8 cellular contexts compared by ENCODE assay signal in genomic region chr3:169772951-169773816, GRCh38. TPM values are rescaled to one million over a fixed set of nuclear protein-coding genes. Genes with fewer than 3 reads are reported as not detected.
DNase-seq lines count a peak whose midpoint lies in the region; ATAC-seq and TF ChIP-seq lines count a peak whose summit lies in the region.

TSS of gene MYNN (plus strand) at chr3:169773396. CDS start at chr3:169774296, 900 bp downstream.

- DNase-seq in GM13977 (ENCODE audit: low spot score) (peak; percentile 82), NCI-H1694 (lab: John Stamatoyannopoulos, UW) (peak; percentile 87), T-helper 2 cell (peak; percentile 77 to 94 (median 89)), anterior cingulate cortex (lab: John Stamatoyannopoulos, UW) (peak; percentile 48 to 97 (median 90)), hepatic stellate cell (ENCODE audit: low spot score) (peak; percentile 76), renal cortical epithelial cell (ENCODE audit: low read depth) (peak; percentile 73), cortex of kidney (lab: John Stamatoyannopoulos, UW) (no peak)

- peak; percentile 24 for TF ChIP-seq CTCF in GM13977 (IDR thresholded peaks at IDR 0.05; ENCODE audit: extremely low read depth, insufficient read depth, missing control alignments)

- in situ Hi-C loops in GM13977 (cut with MboI; ENCODE audit: low pct_unique_long_range_greater_than_20kb, low sequenced_read_pairs, unreplicated experiment), result no loop called here

- peak; percentile 79 for ATAC-seq in HG02870 (IDR thresholded peaks at IDR 0.05; ENCODE audit: unreplicated experiment)

RNA-seq across cellular contexts. Expression of gene MYNN, which starts in this region (rescaled TPM):
- 21.7 and 23.2 TPM in 2 replicates for total RNA-seq in renal cortical epithelial cell
